Comparison of ENCODE assay signal across 1 cellular context in the genomic region with DNA sequence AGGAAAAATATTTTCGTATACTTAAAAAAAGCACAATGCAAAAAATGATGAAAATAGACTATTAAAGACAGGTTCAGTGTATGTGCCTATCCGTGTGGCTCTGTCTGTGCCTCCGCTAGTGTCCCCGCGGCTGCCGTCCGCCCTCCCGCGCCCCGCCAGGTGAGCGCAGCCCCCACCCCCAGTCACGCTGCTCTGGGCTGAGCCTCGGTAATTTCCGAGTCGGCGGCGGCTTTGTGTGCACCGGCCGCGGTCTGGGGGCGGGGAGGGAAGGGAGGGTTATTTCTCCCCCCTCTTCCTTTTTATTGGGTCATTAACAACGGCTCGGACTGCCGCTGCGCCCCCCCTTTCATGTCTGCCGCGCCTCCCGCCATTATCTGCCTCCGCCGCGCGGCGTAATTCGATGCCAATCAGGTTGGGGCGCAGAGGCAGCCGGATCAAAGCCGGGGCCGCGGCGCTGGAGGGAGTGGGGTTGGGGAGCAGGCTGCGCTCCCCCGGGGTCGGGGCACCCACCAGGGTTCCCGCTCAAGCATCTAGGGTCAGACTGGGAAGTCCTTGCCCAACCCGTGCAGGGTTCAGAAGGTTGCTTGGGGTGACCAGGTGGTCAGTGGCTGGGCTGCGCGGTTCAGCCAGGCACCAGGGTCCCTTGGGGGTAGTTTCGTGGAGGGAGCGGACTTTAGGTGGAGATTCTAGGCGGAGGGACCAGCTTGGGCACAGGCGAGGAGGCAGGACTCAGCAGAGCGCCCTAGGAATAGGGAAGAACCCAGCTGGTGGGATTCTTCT.
TF ChIP-seq lines count a peak whose summit lies in the region.

No MANE protein-coding gene starts in this region.

TF ChIP-seq in SK-N-SH treated with all-trans-retinoic acid at 6 μM for 48 hours, 23 proteins besides CTCF, POLR2A, EP300 and RAD21 (continued from another document):
- TF ChIP-seq GLIS3 (CRISPR knock-in tag; IDR thresholded peaks at IDR 0.05) = no peak
- TF ChIP-seq, protein P1, sequence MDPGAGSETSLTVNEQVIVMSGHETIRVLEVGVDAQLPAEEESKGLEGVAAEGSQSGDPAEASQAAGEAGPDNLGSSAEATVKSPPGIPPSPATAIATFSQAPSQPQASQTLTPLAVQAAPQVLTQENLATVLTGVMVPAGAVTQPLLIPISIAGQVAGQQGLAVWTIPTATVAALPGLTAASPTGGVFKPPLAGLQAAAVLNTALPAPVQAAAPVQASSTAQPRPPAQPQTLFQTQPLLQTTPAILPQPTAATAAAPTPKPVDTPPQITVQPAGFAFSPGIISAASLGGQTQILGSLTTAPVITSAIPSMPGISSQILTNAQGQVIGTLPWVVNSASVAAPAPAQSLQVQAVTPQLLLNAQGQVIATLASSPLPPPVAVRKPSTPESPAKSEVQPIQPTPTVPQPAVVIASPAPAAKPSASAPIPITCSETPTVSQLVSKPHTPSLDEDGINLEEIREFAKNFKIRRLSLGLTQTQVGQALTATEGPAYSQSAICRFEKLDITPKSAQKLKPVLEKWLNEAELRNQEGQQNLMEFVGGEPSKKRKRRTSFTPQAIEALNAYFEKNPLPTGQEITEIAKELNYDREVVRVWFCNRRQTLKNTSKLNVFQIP (CRISPR knock-in tag; IDR thresholded peaks at IDR 0.05; ENCODE audit: borderline replicate concordance, low read depth) = no peak
- TF ChIP-seq, protein P2, sequence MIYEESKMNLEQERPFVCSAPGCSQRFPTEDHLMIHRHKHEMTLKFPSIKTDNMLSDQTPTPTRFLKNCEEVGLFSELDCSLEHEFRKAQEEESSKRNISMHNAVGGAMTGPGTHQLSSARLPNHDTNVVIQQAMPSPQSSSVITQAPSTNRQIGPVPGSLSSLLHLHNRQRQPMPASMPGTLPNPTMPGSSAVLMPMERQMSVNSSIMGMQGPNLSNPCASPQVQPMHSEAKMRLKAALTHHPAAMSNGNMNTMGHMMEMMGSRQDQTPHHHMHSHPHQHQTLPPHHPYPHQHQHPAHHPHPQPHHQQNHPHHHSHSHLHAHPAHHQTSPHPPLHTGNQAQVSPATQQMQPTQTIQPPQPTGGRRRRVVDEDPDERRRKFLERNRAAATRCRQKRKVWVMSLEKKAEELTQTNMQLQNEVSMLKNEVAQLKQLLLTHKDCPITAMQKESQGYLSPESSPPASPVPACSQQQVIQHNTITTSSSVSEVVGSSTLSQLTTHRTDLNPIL (CRISPR knock-in tag; IDR thresholded peaks at IDR 0.05; ENCODE audit: low read depth) = no peak
- TF ChIP-seq, protein P3, sequence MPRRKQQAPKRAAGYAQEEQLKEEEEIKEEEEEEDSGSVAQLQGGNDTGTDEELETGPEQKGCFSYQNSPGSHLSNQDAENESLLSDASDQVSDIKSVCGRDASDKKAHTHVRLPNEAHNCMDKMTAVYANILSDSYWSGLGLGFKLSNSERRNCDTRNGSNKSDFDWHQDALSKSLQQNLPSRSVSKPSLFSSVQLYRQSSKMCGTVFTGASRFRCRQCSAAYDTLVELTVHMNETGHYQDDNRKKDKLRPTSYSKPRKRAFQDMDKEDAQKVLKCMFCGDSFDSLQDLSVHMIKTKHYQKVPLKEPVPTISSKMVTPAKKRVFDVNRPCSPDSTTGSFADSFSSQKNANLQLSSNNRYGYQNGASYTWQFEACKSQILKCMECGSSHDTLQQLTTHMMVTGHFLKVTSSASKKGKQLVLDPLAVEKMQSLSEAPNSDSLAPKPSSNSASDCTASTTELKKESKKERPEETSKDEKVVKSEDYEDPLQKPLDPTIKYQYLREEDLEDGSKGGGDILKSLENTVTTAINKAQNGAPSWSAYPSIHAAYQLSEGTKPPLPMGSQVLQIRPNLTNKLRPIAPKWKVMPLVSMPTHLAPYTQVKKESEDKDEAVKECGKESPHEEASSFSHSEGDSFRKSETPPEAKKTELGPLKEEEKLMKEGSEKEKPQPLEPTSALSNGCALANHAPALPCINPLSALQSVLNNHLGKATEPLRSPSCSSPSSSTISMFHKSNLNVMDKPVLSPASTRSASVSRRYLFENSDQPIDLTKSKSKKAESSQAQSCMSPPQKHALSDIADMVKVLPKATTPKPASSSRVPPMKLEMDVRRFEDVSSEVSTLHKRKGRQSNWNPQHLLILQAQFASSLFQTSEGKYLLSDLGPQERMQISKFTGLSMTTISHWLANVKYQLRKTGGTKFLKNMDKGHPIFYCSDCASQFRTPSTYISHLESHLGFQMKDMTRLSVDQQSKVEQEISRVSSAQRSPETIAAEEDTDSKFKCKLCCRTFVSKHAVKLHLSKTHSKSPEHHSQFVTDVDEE (CRISPR knock-in tag; IDR thresholded peaks at IDR 0.05) = no peak
- TF ChIP-seq ISL1 (CRISPR knock-in tag; IDR thresholded peaks at IDR 0.05) = no peak
- TF ChIP-seq, protein P4, sequence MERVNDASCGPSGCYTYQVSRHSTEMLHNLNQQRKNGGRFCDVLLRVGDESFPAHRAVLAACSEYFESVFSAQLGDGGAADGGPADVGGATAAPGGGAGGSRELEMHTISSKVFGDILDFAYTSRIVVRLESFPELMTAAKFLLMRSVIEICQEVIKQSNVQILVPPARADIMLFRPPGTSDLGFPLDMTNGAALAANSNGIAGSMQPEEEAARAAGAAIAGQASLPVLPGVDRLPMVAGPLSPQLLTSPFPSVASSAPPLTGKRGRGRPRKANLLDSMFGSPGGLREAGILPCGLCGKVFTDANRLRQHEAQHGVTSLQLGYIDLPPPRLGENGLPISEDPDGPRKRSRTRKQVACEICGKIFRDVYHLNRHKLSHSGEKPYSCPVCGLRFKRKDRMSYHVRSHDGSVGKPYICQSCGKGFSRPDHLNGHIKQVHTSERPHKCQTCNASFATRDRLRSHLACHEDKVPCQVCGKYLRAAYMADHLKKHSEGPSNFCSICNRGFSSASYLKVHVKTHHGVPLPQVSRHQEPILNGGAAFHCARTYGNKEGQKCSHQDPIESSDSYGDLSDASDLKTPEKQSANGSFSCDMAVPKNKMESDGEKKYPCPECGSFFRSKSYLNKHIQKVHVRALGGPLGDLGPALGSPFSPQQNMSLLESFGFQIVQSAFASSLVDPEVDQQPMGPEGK (CRISPR knock-in tag; IDR thresholded peaks at IDR 0.05; ENCODE audit: borderline replicate concordance) = no peak
- no peak for TF ChIP-seq ZFP30 (CRISPR knock-in tag; IDR thresholded peaks at IDR 0.05)
- no peak for TF ChIP-seq ZNF565 (CRISPR knock-in tag; conservative IDR thresholded peaks at IDR 0.05; ENCODE audit: low read depth)
- no peak for TF ChIP-seq RARB (CRISPR knock-in tag; IDR thresholded peaks at IDR 0.05)
- no peak for TF ChIP-seq ESRRG (CRISPR knock-in tag; IDR thresholded peaks at IDR 0.05)
- no peak for TF ChIP-seq SNAI2 (CRISPR knock-in tag; IDR thresholded peaks at IDR 0.05)
- no peak for TF ChIP-seq OSR1 (CRISPR knock-in tag; IDR thresholded peaks at IDR 0.05)
- no peak for TF ChIP-seq ZNF70 (CRISPR knock-in tag; IDR thresholded peaks at IDR 0.05)
- no peak for TF ChIP-seq ZFP3 (CRISPR knock-in tag; IDR thresholded peaks at IDR 0.05)
- no peak for TF ChIP-seq TCF4 (CRISPR knock-in tag; IDR thresholded peaks at IDR 0.05; ENCODE audit: borderline replicate concordance)
